In the genomic region with DNA sequence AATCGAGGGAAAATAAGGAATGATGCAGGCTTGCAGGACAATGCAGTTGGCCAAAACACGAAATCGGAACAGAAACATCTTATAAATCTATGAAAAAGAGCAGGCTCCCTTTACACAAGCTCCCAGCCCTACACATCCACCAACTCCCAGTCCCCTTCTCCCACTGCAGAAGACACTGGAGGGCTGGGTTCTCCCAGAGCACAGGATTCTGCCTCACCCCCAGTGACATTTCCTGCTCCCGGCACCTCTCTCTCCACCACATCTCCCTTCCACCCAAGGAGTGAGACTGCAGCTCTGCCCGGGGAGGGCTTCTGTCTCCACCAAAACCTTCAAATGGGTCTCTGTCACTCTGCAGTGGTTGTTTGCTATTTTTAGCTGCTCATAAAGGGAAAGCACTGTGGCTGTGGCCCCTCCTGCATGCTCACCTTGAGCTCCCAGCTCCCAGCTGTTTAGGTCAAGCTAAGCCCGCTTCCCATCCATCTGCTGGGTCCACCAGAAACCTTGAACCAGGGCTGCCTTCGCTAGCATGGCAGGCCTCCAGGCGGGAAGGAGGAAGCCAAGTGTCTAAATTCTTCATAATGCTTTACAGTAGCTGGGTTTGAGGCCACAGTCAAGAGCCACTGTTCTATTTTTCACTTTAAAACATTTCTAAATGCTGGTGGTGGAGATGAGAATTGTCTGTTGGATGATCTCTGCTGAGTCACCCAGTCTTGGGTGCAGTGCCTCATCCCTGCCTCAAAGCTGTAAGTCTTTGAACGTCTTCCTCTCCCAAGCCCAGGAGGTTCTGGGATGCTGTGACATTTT, we compare ENCODE assay signal across 9 cellular contexts. TPM values are rescaled to one million over a fixed set of nuclear protein-coding genes. Genes with fewer than 3 reads are reported as not detected.
DNase-seq lines count a peak whose midpoint lies in the region; ATAC-seq and TF ChIP-seq lines count a peak whose summit lies in the region.
"Had no signal": no experiment of that assay in that cellular context is flagged by ENCODE, and none has a peak within 500 bp of the region (broad histone marks: within the 10 kb centered on the region; RNA-seq: fewer than 3 reads in every experiment).

No MANE protein-coding gene starts in this region.

- peaks cover 41% of the 10 kb centered on the region for H3K27me3 Mint-ChIP-seq in activated T-cell treated with anti-CD3 and anti-CD28 coated beads, Interleukin-2, amount 50 U/mL, for 24 hours
- H3K27me3 Mint-ChIP-seq in T-cell, result peaks cover 8 to 43% of the 10 kb centered on the region in 2 donors

- DNase-seq in BJ (ENCODE audit: low read depth), result peak; percentile 37
- DNase-seq in Kasumi-1 (lab: John Stamatoyannopoulos, UW), result peak; percentile 32 to 37
- DNase-seq in brain microvascular endothelial cell, result peak; percentile 69
- DNase-seq in non-pigmented ciliary epithelial cell (ENCODE audit: low read depth), result peak; percentile 46
- no peak for DNase-seq in activated T-cell treated with anti-CD3 and anti-CD28 coated beads, Interleukin-2, amount 50 U/mL, for 24 hours
- DNase-seq in T-cell, result no peak
- no peak for DNase-seq in GM13977 (ENCODE audit: low spot score)
- DNase-seq: stimulated activated CD4-positive, alpha-beta T cell treated with anti-CD3 and anti-CD28 coated beads, Interleukin-2, amount 100 ng/mL, for 24 hours had no signal

- no peaks in the 10 kb centered on the region for H3K9me3 Mint-ChIP-seq in activated T-cell treated with anti-CD3 and anti-CD28 coated beads, Interleukin-2, amount 50 U/mL, for 24 hours
- no peaks in the 10 kb centered on the region for H3K9me3 Mint-ChIP-seq in T-cell

- H3K27me3 ChIP-seq in BJ (ENCODE audit: control insufficient read depth, insufficient read depth, low read length), result no peaks in the 10 kb centered on the region; the same call in 1 of the 2 replicates
- no peaks in the 10 kb centered on the region for H3K27me3 ChIP-seq in brain microvascular endothelial cell (replicated peaks)

- in situ Hi-C loops in brain microvascular endothelial cell (cut with HindIII; ENCODE audit: low pct_ligation_motif_present, low sequenced_read_pairs), result no loop called here
- in situ Hi-C loops in GM13977 (cut with MboI; ENCODE audit: low pct_unique_long_range_greater_than_20kb, low sequenced_read_pairs, unreplicated experiment), result no loop called here

- H3K27ac Mint-ChIP-seq in activated T-cell treated with anti-CD3 and anti-CD28 coated beads, Interleukin-2, amount 50 U/mL, for 24 hours, result no peak overlapping the region
- H3K27ac Mint-ChIP-seq in T-cell, result no peak overlapping the region

- H3K36me3 ChIP-seq in BJ (ENCODE audit: control insufficient read depth, insufficient read depth, low read length) (no peaks in the 10 kb centered on the region; the same call in 1 of the 2 replicates), brain microvascular endothelial cell (replicated peaks) (no peaks in the 10 kb centered on the region)

- H3K4me3 Mint-ChIP-seq in activated T-cell treated with anti-CD3 and anti-CD28 coated beads, Interleukin-2, amount 50 U/mL, for 24 hours, result no peak overlapping the region
- peak overlapping the region in 1 of 3 donors; percentile 14 for H3K4me3 Mint-ChIP-seq in T-cell

- ATAC-seq in GM18498 (IDR thresholded peaks at IDR 0.05; ENCODE audit: unreplicated experiment), result no peak
- no peak for ATAC-seq in T-cell (replicated peaks in 1 of 4)

- H3K27ac ChIP-seq in brain microvascular endothelial cell, result peak overlapping the region; percentile 76

- H3K4me3 ChIP-seq in BJ (ENCODE audit: low read depth, low read length), result no peak overlapping the region
- H3K4me3 ChIP-seq in brain microvascular endothelial cell (ENCODE audit: low read depth, low read length), result no peak overlapping the region

- CTCF ChIA-PET in BJ (lab: Yijun Ruan, JAX) (interaction anchor here (0.7 to 1.5 kb wide), 18 partner anchors 9 to 600 kb away, joined by 3 to 6 read pairs (median 3); a partner anchor contains a TSS), T-cell (lab: Charles Lee) (interaction anchor here (0.5 to 0.9 kb wide), 2 partner anchors 159 to 311 kb away, joined by 3 to 4 read pairs; no protein-coding TSS in a partner anchor)

- POLR2A ChIA-PET in BJ (lab: Charles Lee), result interaction anchor here (0.6 kb wide), 1 partner anchor 344 kb away, joined by 4 read pairs; no protein-coding TSS in a partner anchor
- POLR2A ChIA-PET in T-cell (lab: Charles Lee), result no interaction called here

- no peaks in the 10 kb centered on the region for H3K36me3 Mint-ChIP-seq in activated T-cell treated with anti-CD3 and anti-CD28 coated beads, Interleukin-2, amount 50 U/mL, for 24 hours (ENCODE audit: low read depth)
- H3K36me3 Mint-ChIP-seq in T-cell, result no peaks in the 10 kb centered on the region

- peaks cover 28% of the 10 kb centered on the region for H3K4me1 Mint-ChIP-seq in activated T-cell treated with anti-CD3 and anti-CD28 coated beads, Interleukin-2, amount 50 U/mL, for 24 hours (ENCODE audit: low read depth)
- peaks cover 18 to 29% (median 21%) of the 10 kb centered on the region in 3 donors for H3K4me1 Mint-ChIP-seq in T-cell

- no peak for TF ChIP-seq CTCF in BJ (IDR thresholded peaks at IDR 0.05; ENCODE audit: insufficient read depth, low read depth, low read length)
- peak; percentile 30 for TF ChIP-seq CTCF in brain microvascular endothelial cell (IDR thresholded peaks at IDR 0.05; ENCODE audit: low read depth, low read length, missing control alignments)
- no peak for TF ChIP-seq CTCF in GM13977 (IDR thresholded peaks at IDR 0.05; ENCODE audit: extremely low read depth, insufficient read depth, missing control alignments)

RNA-seq across cellular contexts. Expression of a gene that starts 3.3 kb away (rescaled TPM):
- 18.1 and 21.9 TPM in 2 replicates for polyA plus RNA-seq in BJ (2011; rRNA removed)
- polyA minus RNA-seq in BJ (2011; rRNA and poly(A)+ RNA removed), result 28.9 and 47.7 TPM in 2 replicates
- 10 to 100 TPM in 1 of 5 donors, 1 to 10 TPM in 4; 7.7 to 15.0 (median 9.5) TPM for total RNA-seq in T-cell

RNA-seq across cellular contexts. Expression of a gene that starts 53.0 kb away (rescaled TPM):
- polyA plus RNA-seq in BJ (2011; rRNA removed), result 8.1 and 10.7 TPM in 2 replicates
- polyA minus RNA-seq in BJ (2011; rRNA and poly(A)+ RNA removed), result 14.8 and 15.0 TPM in 2 replicates
- 100 to 1,000 TPM in 2 of 5 donors, 10 to 100 TPM in 3; 17.6 to 119 (median 25.9) TPM for total RNA-seq in T-cell

Comparison
In these comparisons a context has a peak if more than half of its experiments do, and no peak if none do; other contexts are left out.
1. DNase-seq: peak in BJ (single experiment), Kasumi-1 (2 of 2), brain microvascular endothelial cell (single experiment) and non-pigmented ciliary epithelial cell (single experiment); none in activated T-cell treated with anti-CD3 and anti-CD28 coated beads, Interleukin-2, amount 50 U/mL, for 24 hours (single experiment), T-cell (0 of 34) and GM13977 (single experiment).